7 cellular contexts compared by ENCODE assay signal in the genomic region with DNA sequence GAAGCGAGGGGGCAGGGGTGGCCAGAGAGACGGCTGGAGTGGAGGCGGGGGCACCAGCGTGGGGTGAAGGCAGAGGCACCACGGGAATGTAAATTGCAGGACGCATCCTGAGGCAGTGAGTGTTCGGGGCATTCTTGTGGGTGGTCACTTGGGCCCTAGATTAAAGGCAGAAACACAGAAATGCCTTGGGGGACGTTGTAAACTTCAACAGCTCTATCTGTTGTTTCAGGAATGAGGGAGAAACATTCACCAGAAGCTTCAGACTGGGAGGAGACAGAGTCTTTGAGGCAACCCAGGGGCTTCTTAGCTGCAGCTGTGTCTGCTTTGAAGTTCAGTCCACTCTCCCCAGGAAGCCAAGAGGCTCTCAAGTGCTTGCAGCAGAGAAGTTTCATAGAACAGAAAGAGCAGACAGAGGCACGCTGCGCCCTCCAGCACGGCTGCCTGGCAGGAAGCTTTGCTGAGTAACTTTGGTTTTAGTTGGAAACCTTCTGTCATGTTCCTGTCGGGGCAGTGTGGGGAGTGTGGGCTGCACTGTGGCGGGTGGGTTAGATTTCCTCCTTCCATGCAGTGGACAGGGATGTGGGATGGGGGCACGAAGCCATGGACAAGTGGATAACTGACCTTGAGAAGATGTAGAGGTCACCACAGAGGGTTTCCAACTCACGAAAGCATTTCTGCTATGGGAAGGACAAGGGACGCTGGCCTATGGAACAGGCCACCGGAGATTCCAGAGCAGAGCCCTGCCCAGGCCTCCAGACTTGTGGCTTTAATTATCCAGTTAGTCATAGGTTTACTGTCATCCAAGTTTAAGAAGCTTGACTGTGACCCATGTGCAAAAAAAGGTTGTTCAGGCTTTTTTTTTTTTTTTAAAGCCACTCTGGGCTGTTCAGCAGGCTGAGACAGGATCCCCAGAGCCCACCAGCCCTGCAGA.
DNase-seq lines count a peak whose midpoint lies in the region; ATAC-seq and TF ChIP-seq lines count a peak whose summit lies in the region.

No MANE protein-coding gene starts in this region.

- no peak for TF ChIP-seq CTCF in epithelial cell of esophagus (IDR thresholded peaks at IDR 0.05; ENCODE audit: insufficient read depth, low read depth, low read length, missing control alignments)
- TF ChIP-seq CTCF in natural killer cell (IDR thresholded peaks at IDR 0.05) = no peak
- no peak for TF ChIP-seq CTCF in stomach (IDR thresholded peaks at IDR 0.05)

- H3K9me3 ChIP-seq in stomach = no peaks in the 10 kb centered on the region

- WGBS in stomach, 5 donors = 15 to 22% (median 18%) methylated on average over 17 of the region's 17 CpGs

- peak overlapping the region; percentile 25 for H3K4me3 ChIP-seq in epithelial cell of esophagus (ENCODE audit: low read length)
- peak overlapping the region in 2 of 4 donors; percentile 0 to 4 for H3K4me3 ChIP-seq in stomach

- peaks cover 53 to 60% (median 59%) of the 10 kb centered on the region in 4 donors for H3K4me1 ChIP-seq in stomach

- peak overlapping the region; percentile 89 to 96 (median 92) for H3K27ac ChIP-seq in stomach

- H3K4me3 Mint-ChIP-seq in natural killer cell = peak overlapping the region; percentile 78

- H3K9me3 Mint-ChIP-seq in natural killer cell = no peaks in the 10 kb centered on the region

- peaks cover 60 to 65% of the 10 kb centered on the region in 2 donors for H3K4me1 Mint-ChIP-seq in natural killer cell

- intact Hi-C loops in natural killer cell (cut with micrococcal nuclease) (loop anchor here (5.0 kb wide), 2 partner anchors 312 to 362 kb away; a partner anchor contains a TSS), stomach (cut with DNase I; ENCODE audit: low total_unique reads) (no loop called here)

- no peaks in the 10 kb centered on the region for H3K36me3 Mint-ChIP-seq in natural killer cell

- TF ChIP-seq EP300 in stomach (IDR thresholded peaks at IDR 0.05) = no peak

- H3K27ac Mint-ChIP-seq in natural killer cell = peak overlapping the region; percentile 100

- H3K36me3 ChIP-seq in stomach = no peaks in the 10 kb centered on the region

- ATAC-seq in GM18511 (IDR thresholded peaks at IDR 0.05; ENCODE audit: unreplicated experiment) = peak; percentile 0
- peak in 1 of 3 donors; percentile 3 for ATAC-seq in natural killer cell
- no peak for ATAC-seq in HG03175 (IDR thresholded peaks at IDR 0.05; ENCODE audit: unreplicated experiment)

- DNase-seq in NCI-H510A (lab: John Stamatoyannopoulos, UW) (peak; percentile 6), epithelial cell of esophagus (ENCODE audit: low read depth) (peak; percentile 81), natural killer cell (peak; percentile 65), stomach (peak; percentile 56)
- DNase-seq in activated CD8-positive, alpha-beta memory T cell treated with anti-CD3 and anti-CD28 coated beads, Interleukin-2, amount 50 U/mL, for 24 hours (ENCODE audit: extremely low read depth) = peak; percentile 57

- no peak for TF ChIP-seq POLR2A in stomach (IDR thresholded peaks at IDR 0.05)

- H3K27me3 Mint-ChIP-seq in natural killer cell (ENCODE audit: low read depth in 2 of 2) = no peaks in the 10 kb centered on the region

- H3K27me3 ChIP-seq in stomach = no peaks in the 10 kb centered on the region

Comparison
In these comparisons a context has a peak if more than half of its experiments do, and no peak if none do; other contexts are left out.
1. DNase-seq: peak in every context shown above with its lines; median percentile 81 in epithelial cell of esophagus; 65 in natural killer cell; 57 in activated CD8-positive, alpha-beta memory T cell treated with anti-CD3 and anti-CD28 coated beads, Interleukin-2, amount 50 U/mL, for 24 hours; 56 in stomach; 6 in NCI-H510A.